In the genomic region with DNA sequence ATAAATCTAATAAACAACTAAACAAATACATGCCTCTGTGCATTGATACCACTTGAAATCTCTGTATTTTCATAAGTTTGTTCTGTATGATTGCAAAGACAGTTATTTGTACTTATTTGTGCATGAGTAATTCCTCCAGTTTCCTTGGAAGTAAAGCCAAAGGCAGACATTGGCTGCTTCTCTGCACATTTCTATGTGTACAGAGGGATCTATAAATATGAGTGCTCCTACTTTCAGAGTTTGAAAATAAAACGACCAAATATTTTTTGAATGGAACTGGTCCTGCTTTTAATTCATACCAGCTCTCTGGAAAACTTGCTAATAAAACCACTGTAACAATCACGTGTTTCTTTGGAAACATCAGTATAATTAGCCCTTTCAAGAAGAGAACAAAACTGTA, we compare ENCODE assay signal across 23 cellular contexts.
"Had no signal": no experiment of that assay in that cellular context is flagged by ENCODE, and none has a peak within 500 bp of the region (broad histone marks: within the 10 kb centered on the region; RNA-seq: fewer than 3 reads in every experiment).

No MANE protein-coding gene starts in this region.

- H3K4me3 ChIP-seq: left ventricle myocardium inferior, pancreas, SK-N-MC, spleen had no signal

- FAIRE-seq: bronchial epithelial cell, pancreas had no signal

- H3K27me3 ChIP-seq: pancreas, spleen had no signal

- H3K36me3 ChIP-seq: left ventricle myocardium inferior, pancreas, spleen had no signal

- H3K27ac ChIP-seq: epithelial cell of prostate, left ventricle myocardium inferior, pancreas, SK-N-MC, spleen had no signal

- H3K4me1 ChIP-seq: spleen had no signal

- H3K9me3 ChIP-seq: left ventricle myocardium inferior, pancreas, spleen had no signal

- ATAC-seq: activated naive CD8-positive, alpha-beta T cell treated with anti-CD3 and anti-CD28 coated beads, Interleukin-2, amount 50 U/mL, for 24 hours; pancreas; sciatic nerve; stimulated activated naive B cell treated with anti-CD40 and anti-IgM and Interleukin-4, amounts not matched to agents 10 μg/mL and 1 μg/mL and 100 μg/mL, for 72 hours; T-cell had no signal

- DNase-seq: activated CD4-positive, alpha-beta memory T cell treated with anti-CD3 and anti-CD28 coated beads, Interleukin-2, amount 10 ng/mL, durations not matched to agents 7 days and 5 days; activated CD4-positive, alpha-beta T cell treated with anti-CD3 and anti-CD28 coated beads for 48 hours; activated CD4-positive, CD25-positive, alpha-beta regulatory T cell; activated naive CD4-positive, alpha-beta T cell treated with anti-CD3 and anti-CD28 coated beads, Interleukin-2, amount 10 ng/mL, durations not matched to agents 7 days and 5 days; activated naive CD8-positive, alpha-beta T cell treated with anti-CD3 and anti-CD28 coated beads, Interleukin-2, amount 50 U/mL, for 24 hours; activated T-cell treated with anti-CD3 and anti-CD28 coated beads, Interleukin-2, amount 50 U/mL, for 24 hours; aorta; cerebellar nuclear complex; effector memory CD4-positive, alpha-beta T cell; immature natural killer cell; kidney glomerular epithelial cell; left ventricle myocardium inferior; mammary epithelial cell; midbrain; naive B cell; pancreas; spleen; stimulated activated naive B cell treated with anti-CD40 and anti-IgM and Interleukin-4, amounts not matched to agents 10 μg/mL and 1 μg/mL and 100 μg/mL, for 72 hours; T-cell had no signal
